Comparison of ENCODE assay signal across 8 cellular contexts in the genomic region with DNA sequence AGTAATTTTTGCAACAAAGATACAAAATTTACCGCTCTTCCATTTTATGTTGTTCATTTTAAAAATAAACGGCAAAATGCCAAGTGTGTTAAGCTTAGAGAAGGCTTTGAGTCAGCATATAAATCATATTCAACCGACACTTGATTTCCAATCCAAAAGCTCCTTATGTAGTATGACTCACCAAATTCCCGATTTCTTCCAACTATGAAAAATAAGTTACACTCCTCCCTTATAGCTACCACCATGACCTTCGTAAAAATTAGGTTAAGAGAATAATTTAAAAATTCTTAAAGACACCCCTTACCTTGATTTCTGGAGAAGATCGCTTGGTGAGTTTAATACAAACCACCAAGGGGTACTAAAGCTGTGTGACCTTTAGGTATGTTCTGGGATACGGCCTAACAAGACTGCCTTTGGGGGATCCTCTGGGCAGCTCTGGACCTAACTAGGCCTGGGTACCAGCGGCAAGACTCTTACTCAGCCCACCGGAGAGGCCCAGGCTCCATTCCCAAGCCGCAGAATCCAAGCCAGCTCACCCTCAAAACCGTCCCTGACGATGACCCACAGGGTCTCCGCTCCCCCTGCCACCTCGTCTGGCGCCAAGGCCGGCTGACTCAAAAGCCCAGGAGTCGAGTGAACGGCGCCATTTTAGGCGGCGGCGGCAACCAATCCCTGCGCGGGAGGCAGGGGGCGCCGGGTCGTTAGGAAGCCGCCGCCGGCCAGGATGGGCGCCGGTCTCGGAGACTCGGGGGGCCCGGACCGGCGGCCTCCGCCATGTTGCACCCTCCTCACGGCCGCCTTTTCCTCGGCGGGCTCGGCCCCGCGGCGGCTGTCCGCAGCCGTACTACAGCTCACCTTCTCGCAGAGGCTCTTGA. TPM values are rescaled to one million over a fixed set of nuclear protein-coding genes. Genes with fewer than 3 reads are reported as not detected.
DNase-seq lines count a peak whose midpoint lies in the region; ATAC-seq and TF ChIP-seq lines count a peak whose summit lies in the region.

No MANE protein-coding gene starts in this region.

- no peak for TF ChIP-seq EP300 in neural cell (conservative IDR thresholded peaks at IDR 0.05; ENCODE audit: poor library complexity, severe bottlenecking)

- intact Hi-C loops in PC-9 (cut with micrococcal nuclease; ENCODE audit: unreplicated experiment), result loop anchor here (5.0 kb wide), 2 partner anchors 48 to 147 kb away; a partner anchor contains a TSS

- POLR2A ChIA-PET in BJ (lab: Charles Lee) (interaction anchor here (0.6 to 1.4 kb wide), 2 partner anchors 28 to 889 kb away, joined by 6 to 10 read pairs; no protein-coding TSS in a partner anchor), PC-9 (lab: Charles Lee; ENCODE audit: unreplicated experiment) (interaction anchor here (0.5 to 1.3 kb wide), 6 partner anchors 22 to 225 kb away, joined by 4 to 25 read pairs (median 5); a partner anchor contains a TSS)

- TF ChIP-seq RAD21 in neural cell (conservative IDR thresholded peaks at IDR 0.05), result peak; percentile 40

- H3F3A ChIP-seq in PC-9 (ENCODE audit: insufficient read depth, low read depth), result peaks cover 20% of the 10 kb centered on the region
- H3F3A ChIP-seq in neural cell (ENCODE audit: insufficient read depth, low read length, poor library complexity, severe bottlenecking), result peaks cover 3% of the 10 kb centered on the region

- peaks cover 79% of the 10 kb centered on the region for H3K79me2 ChIP-seq in PC-9 (ENCODE audit: low read depth)
- H3K79me2 ChIP-seq in neural cell (replicated peaks; ENCODE audit: insufficient read depth, low read length), result peaks cover 70% of the 10 kb centered on the region

- no peaks in the 10 kb centered on the region for H3K27me3 ChIP-seq in BJ (ENCODE audit: control insufficient read depth, insufficient read depth, low read length)
- H3K27me3 ChIP-seq in PC-9 (ENCODE audit: insufficient read depth, low read depth), result no peaks in the 10 kb centered on the region
- H3K27me3 ChIP-seq in neural cell (ENCODE audit: insufficient read depth, low read depth, low read length), result no peaks in the 10 kb centered on the region

- peak overlapping the region; percentile 96 for H3K4me2 ChIP-seq in PC-9
- peak overlapping the region; percentile 91 for H3K4me2 ChIP-seq in neural cell (ENCODE audit: low read length)

- TF ChIP-seq CTCF in BJ (IDR thresholded peaks at IDR 0.05; ENCODE audit: insufficient read depth, low read depth, low read length) (peak; percentile 30), PC-9 (conservative IDR thresholded peaks at IDR 0.05) (peak; percentile 38; the same call in 1 of the 2 replicates), fibroblast of villous mesenchyme (IDR thresholded peaks at IDR 0.05; ENCODE audit: insufficient read depth, low read depth, low read length) (no peak), neural cell (IDR thresholded peaks at IDR 0.05; ENCODE audit: poor library complexity, severe bottlenecking) (peak; percentile 49)

- peak overlapping the region; percentile 95 for H3K27ac ChIP-seq in PC-9
- H3K27ac ChIP-seq in neural cell (ENCODE audit: low read length), result peak overlapping the region; percentile 100

- no peaks in the 10 kb centered on the region for H3K36me3 ChIP-seq in BJ (ENCODE audit: control insufficient read depth, insufficient read depth, low read length)
- peaks cover 14% of the 10 kb centered on the region; the same call in 1 of the 2 replicates for H3K36me3 ChIP-seq in PC-9 (ENCODE audit: low read depth)
- no peaks in the 10 kb centered on the region for H3K36me3 ChIP-seq in neural cell (ENCODE audit: insufficient read depth, low read length)

- TSS peak; percentile 23 for BruUV-seq in PC-9 (replicated peaks; lab: Mats Ljungman, UMichigan)

- TF ChIP-seq POLR2A in GM19193 (IDR thresholded peaks at IDR 0.05; ENCODE audit: extremely low read depth, insufficient read depth, insufficient read length), result peak; percentile 41

- no peaks in the 10 kb centered on the region for H3K9me2 ChIP-seq in PC-9 (ENCODE audit: insufficient read depth)
- no peaks in the 10 kb centered on the region for H3K9me2 ChIP-seq in neural cell (ENCODE audit: insufficient read depth, low read length)

- CTCF ChIA-PET in BJ (lab: Yijun Ruan, JAX) (interaction anchor here (0.8 to 2.7 kb wide), 5 partner anchors 17 to 362 kb away, joined by 3 to 7 read pairs (median 4); no protein-coding TSS in a partner anchor), PC-9 (lab: Charles Lee) (interaction anchor here (0.6 kb wide), 1 partner anchor 10 kb away, joined by 3 read pairs; no protein-coding TSS in a partner anchor)

- H3K27ac Mint-ChIP-seq in stimulated activated naive CD8-positive, alpha-beta T cell treated with anti-CD3 and anti-CD28 coated beads, Interleukin-15, amount 100 ng/mL, for 72 hours, result peak overlapping the region; percentile 100

- H3K4me3 ChIP-seq in BJ (ENCODE audit: low read depth, low read length) (peak overlapping the region; percentile 99), PC-9 (peak overlapping the region; percentile 79), fibroblast of villous mesenchyme (ENCODE audit: low read depth, low read length) (peak overlapping the region; percentile 97), neural cell (ENCODE audit: low read length) (peak overlapping the region; percentile 96)

- H3K27me3 Mint-ChIP-seq in stimulated activated naive CD8-positive, alpha-beta T cell treated with anti-CD3 and anti-CD28 coated beads, Interleukin-15, amount 100 ng/mL, for 72 hours, result no peaks in the 10 kb centered on the region

- H3K4me3 Mint-ChIP-seq in stimulated activated naive CD8-positive, alpha-beta T cell treated with anti-CD3 and anti-CD28 coated beads, Interleukin-15, amount 100 ng/mL, for 72 hours, result peak overlapping the region; percentile 77 to 99

- peak; percentile 47 for ATAC-seq in HG03354 (IDR thresholded peaks at IDR 0.05; ENCODE audit: poor library complexity, severe bottlenecking, unreplicated experiment)
- ATAC-seq in stimulated activated naive CD8-positive, alpha-beta T cell treated with anti-CD3 and anti-CD28 coated beads, Interleukin-15, amount 100 ng/mL, for 72 hours, result peak; percentile 58

- peak overlapping the region; percentile 85 for H2AFZ ChIP-seq in PC-9
- H2AFZ ChIP-seq in neural cell (ENCODE audit: low read depth, low read length), result peak overlapping the region; percentile 84

- H3K9ac ChIP-seq in neural cell (ENCODE audit: low read length), result peak overlapping the region; percentile 100

- peaks cover 36% of the 10 kb centered on the region for H3K4me1 ChIP-seq in PC-9 (replicated peaks; ENCODE audit: insufficient read depth)

- peaks cover 55% of the 10 kb centered on the region for H3K4me1 Mint-ChIP-seq in stimulated activated naive CD8-positive, alpha-beta T cell treated with anti-CD3 and anti-CD28 coated beads, Interleukin-15, amount 100 ng/mL, for 72 hours

- H3K9me3 ChIP-seq in PC-9 (ENCODE audit: insufficient read depth, low read depth) (no peaks in the 10 kb centered on the region), neural cell (ENCODE audit: low read length) (no peaks in the 10 kb centered on the region)

- peaks cover 47% of the 10 kb centered on the region for H4K20me1 ChIP-seq in PC-9 (ENCODE audit: insufficient read depth)
- peaks cover 5% of the 10 kb centered on the region for H4K20me1 ChIP-seq in neural cell (ENCODE audit: insufficient read depth)

- H3K9me3 Mint-ChIP-seq in stimulated activated naive CD8-positive, alpha-beta T cell treated with anti-CD3 and anti-CD28 coated beads, Interleukin-15, amount 100 ng/mL, for 72 hours, result no peaks in the 10 kb centered on the region

- DNase-seq in BJ (ENCODE audit: low read depth) (no peak), PC-9 (peak; percentile 41 to 77), fibroblast of villous mesenchyme (ENCODE audit: low read depth) (peak; percentile 73)
- DNase-seq in activated effector memory CD4-positive, alpha-beta T cell treated with Interleukin-2 at 50 U/mL for 16 hours, result peak; percentile 42
- peak; percentile 74 to 77 for DNase-seq in stimulated activated naive CD8-positive, alpha-beta T cell treated with anti-CD3 and anti-CD28 coated beads, Interleukin-15, amount 100 ng/mL, for 72 hours

TF ChIP-seq in neural cell, 6 proteins besides CTCF, POLR2A, EP300 and RAD21 (continues in another document):
- TF ChIP-seq POLR2AphosphoS5 (IDR thresholded peaks at IDR 0.05), result no peak
- no peak for TF ChIP-seq EZH2 (IDR thresholded peaks at IDR 0.05; ENCODE audit: borderline replicate concordance, insufficient read depth, low read length, poor library complexity, severe bottlenecking)
- no peak for TF ChIP-seq TAF1 (IDR thresholded peaks at IDR 0.05; ENCODE audit: low read depth)
- TF ChIP-seq, protein P1, sequence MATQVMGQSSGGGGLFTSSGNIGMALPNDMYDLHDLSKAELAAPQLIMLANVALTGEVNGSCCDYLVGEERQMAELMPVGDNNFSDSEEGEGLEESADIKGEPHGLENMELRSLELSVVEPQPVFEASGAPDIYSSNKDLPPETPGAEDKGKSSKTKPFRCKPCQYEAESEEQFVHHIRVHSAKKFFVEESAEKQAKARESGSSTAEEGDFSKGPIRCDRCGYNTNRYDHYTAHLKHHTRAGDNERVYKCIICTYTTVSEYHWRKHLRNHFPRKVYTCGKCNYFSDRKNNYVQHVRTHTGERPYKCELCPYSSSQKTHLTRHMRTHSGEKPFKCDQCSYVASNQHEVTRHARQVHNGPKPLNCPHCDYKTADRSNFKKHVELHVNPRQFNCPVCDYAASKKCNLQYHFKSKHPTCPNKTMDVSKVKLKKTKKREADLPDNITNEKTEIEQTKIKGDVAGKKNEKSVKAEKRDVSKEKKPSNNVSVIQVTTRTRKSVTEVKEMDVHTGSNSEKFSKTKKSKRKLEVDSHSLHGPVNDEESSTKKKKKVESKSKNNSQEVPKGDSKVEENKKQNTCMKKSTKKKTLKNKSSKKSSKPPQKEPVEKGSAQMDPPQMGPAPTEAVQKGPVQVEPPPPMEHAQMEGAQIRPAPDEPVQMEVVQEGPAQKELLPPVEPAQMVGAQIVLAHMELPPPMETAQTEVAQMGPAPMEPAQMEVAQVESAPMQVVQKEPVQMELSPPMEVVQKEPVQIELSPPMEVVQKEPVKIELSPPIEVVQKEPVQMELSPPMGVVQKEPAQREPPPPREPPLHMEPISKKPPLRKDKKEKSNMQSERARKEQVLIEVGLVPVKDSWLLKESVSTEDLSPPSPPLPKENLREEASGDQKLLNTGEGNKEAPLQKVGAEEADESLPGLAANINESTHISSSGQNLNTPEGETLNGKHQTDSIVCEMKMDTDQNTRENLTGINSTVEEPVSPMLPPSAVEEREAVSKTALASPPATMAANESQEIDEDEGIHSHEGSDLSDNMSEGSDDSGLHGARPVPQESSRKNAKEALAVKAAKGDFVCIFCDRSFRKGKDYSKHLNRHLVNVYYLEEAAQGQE (IDR thresholded peaks at IDR 0.05; ENCODE audit: borderline replicate concordance), result no peak

RNA-seq across cellular contexts. Expression of a gene that starts 0.7 kb away (rescaled TPM):
- polyA plus RNA-seq in BJ (2011; rRNA removed) (77.1 and 121 TPM in 2 replicates), neural cell (232 and 251 TPM in 2 replicates)
- 25.6 and 32.1 TPM in 2 replicates for polyA minus RNA-seq in BJ (2011; rRNA and poly(A)+ RNA removed)
- total RNA-seq in PC-9 (2021) (146 and 149 TPM in 2 replicates), fibroblast of villous mesenchyme (41.9 and 60.9 TPM in 2 replicates)
- 201 and 258 TPM in 2 replicates for polyA minus RNA-seq in neural cell

RNA-seq across cellular contexts. Expression of a gene that starts 48.4 kb away (rescaled TPM):
- polyA plus RNA-seq in BJ (2011; rRNA removed) (183 and 496 TPM in 2 replicates), neural cell (1,249 and 1,492 TPM in 2 replicates)
- 61.2 and 62.3 TPM in 2 replicates for polyA minus RNA-seq in BJ (2011; rRNA and poly(A)+ RNA removed)
- total RNA-seq in PC-9 (2021) (335 and 409 TPM in 2 replicates), fibroblast of villous mesenchyme (164 and 166 TPM in 2 replicates)
- polyA minus RNA-seq in neural cell, result 219 and 318 TPM in 2 replicates
